In the genomic region with DNA sequence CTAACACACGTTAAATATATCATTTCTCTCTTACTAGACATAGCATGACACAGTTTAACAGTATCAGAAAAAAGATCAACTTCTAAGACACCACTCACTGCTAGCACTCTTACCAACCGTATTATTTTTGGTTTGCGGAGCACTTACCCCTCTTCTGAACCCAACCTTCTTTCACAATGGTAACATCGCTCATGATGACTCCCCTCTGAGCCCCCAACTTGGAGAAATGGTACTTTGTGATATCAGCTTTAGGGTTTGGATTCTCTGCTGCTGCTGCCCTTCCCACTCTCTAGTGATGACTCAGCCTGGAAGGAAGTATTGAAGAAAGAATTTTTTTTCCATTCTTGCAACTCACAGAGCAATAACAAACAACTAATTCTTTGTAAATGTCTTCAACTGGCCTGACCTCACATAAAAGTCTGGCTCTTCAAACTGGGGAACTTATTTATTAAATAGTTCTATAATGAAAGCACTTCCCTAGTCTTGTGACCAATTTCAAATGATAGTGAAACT, we compare ENCODE assay signal across 1 cellular context.
TF ChIP-seq lines count a peak whose summit lies in the region.

No MANE protein-coding gene starts in this region.

TF ChIP-seq in HepG2, 621 proteins besides CTCF, POLR2A, EP300 and RAD21 (continued from another document):
- TF ChIP-seq, protein P1, sequence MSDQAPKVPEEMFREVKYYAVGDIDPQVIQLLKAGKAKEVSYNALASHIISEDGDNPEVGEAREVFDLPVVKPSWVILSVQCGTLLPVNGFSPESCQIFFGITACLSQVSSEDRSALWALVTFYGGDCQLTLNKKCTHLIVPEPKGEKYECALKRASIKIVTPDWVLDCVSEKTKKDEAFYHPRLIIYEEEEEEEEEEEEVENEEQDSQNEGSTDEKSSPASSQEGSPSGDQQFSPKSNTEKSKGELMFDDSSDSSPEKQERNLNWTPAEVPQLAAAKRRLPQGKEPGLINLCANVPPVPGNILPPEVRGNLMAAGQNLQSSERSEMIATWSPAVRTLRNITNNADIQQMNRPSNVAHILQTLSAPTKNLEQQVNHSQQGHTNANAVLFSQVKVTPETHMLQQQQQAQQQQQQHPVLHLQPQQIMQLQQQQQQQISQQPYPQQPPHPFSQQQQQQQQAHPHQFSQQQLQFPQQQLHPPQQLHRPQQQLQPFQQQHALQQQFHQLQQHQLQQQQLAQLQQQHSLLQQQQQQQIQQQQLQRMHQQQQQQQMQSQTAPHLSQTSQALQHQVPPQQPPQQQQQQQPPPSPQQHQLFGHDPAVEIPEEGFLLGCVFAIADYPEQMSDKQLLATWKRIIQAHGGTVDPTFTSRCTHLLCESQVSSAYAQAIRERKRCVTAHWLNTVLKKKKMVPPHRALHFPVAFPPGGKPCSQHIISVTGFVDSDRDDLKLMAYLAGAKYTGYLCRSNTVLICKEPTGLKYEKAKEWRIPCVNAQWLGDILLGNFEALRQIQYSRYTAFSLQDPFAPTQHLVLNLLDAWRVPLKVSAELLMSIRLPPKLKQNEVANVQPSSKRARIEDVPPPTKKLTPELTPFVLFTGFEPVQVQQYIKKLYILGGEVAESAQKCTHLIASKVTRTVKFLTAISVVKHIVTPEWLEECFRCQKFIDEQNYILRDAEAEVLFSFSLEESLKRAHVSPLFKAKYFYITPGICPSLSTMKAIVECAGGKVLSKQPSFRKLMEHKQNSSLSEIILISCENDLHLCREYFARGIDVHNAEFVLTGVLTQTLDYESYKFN (CRISPR knock-in tag; conservative IDR thresholded peaks at IDR 0.05), result no peak
- no peak for TF ChIP-seq TARDBP (CRISPR knock-in tag; IDR thresholded peaks at IDR 0.05)
